16 cellular contexts compared by ENCODE assay signal in the genomic region with DNA sequence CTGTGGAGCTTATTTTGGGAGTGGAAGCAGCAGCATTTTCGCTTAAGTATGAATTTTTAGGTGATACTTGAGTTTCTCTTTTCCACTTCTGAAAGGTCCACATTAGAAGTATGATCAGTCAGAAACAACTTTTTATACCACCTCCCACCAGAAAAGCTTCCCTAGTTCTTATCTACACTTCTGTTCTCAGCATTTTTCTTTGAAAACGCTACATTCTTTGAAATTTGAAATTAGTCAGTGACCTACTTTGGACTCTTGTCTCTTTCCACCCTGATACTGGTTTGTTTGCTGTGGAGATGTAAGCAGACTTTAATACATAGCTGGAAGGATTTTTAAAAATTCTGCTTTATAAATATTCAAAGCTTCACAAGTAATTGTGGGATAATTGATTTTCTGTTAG. TPM values are rescaled to one million over a fixed set of nuclear protein-coding genes. Genes with fewer than 3 reads are reported as not detected.
DNase-seq lines count a peak whose midpoint lies in the region; ATAC-seq and FAIRE-seq lines count a peak whose summit lies in the region.
"Had no signal": no experiment of that assay in that cellular context is flagged by ENCODE, and none has a peak within 500 bp of the region (broad histone marks: within the 10 kb centered on the region; RNA-seq: fewer than 3 reads in every experiment).

No MANE protein-coding gene starts in this region.

- H3K36me3 Mint-ChIP-seq in activated T-cell treated with anti-CD3 and anti-CD28 coated beads, Interleukin-2, amount 50 U/mL, for 4 hours (ENCODE audit: insufficient read depth), result peaks cover 41% of the 10 kb centered on the region
- peaks cover 9% of the 10 kb centered on the region for H3K36me3 Mint-ChIP-seq in T-helper 17 cell (ENCODE audit: low read depth)

- no peak for DNase-seq in activated T-cell treated with anti-CD3 and anti-CD28 coated beads, Interleukin-2, amount 50 U/mL, for 4 hours
- no peak for DNase-seq in activated T-cell treated with anti-CD3 and anti-CD28 coated beads for 4 hours
- DNase-seq in T-helper 17 cell, result no peak
- DNase-seq in frontal cortex (ENCODE audit: low spot score in 2 of 2), result no peak
- DNase-seq in NCI-H2227 treated with DMSO at 0.1 percent for 48 hours (lab: John Stamatoyannopoulos, UW), result no peak
- no peak for DNase-seq in H7
- DNase-seq: activated CD4-positive, alpha-beta T cell treated with anti-CD3 and anti-CD28 coated beads, Interleukin-2, amount 50 U/mL, for 1 hour; left ventricle myocardium superior; NCI-H226; tibial artery had no signal

- H3K4me3 ChIP-seq in ectodermal cell (ENCODE audit: insufficient read depth, low read depth, low read length), result no peak overlapping the region
- H3K4me3 ChIP-seq in skeletal muscle tissue (ENCODE audit: low read length in 3 of 3), result no peak overlapping the region
- H3K4me3 ChIP-seq in H7 (ENCODE audit: insufficient read depth, low read depth, low read length), result no peak overlapping the region
- H3K4me3 ChIP-seq: PC-9, tibial artery had no signal

- H3K27me3 ChIP-seq in ectodermal cell (ENCODE audit: control insufficient read depth, insufficient read depth, low read length, poor library complexity, severe bottlenecking) (no peaks in the 10 kb centered on the region), skeletal muscle tissue (ENCODE audit: control insufficient read depth in 3 of 3, insufficient read depth in 3 of 3, low read length in 3 of 3) (no peaks in the 10 kb centered on the region), H7 (ENCODE audit: control insufficient read depth, insufficient read depth, low read length) (no peaks in the 10 kb centered on the region)
- H3K27me3 ChIP-seq: neutrophil, tibial artery had no signal

- H3K9ac ChIP-seq in skeletal muscle tissue (ENCODE audit: low read depth in 1 of 3, low read length in 3 of 3), result no peak overlapping the region

- H3K4me1 ChIP-seq in ectodermal cell (ENCODE audit: control insufficient read depth, insufficient read depth, low read length), result peaks cover 10% of the 10 kb centered on the region
- H3K4me1 ChIP-seq in skeletal muscle tissue (ENCODE audit: control insufficient read depth in 3 of 3, insufficient read depth in 3 of 3, low read length in 3 of 3), result peaks cover 50 to 67% (median 56%) of the 10 kb centered on the region in 3 donors

- FAIRE-seq in frontal cortex (lab: Jason Lieb, UNC), result no peak

- peak overlapping the region; percentile 57 for H3K4me3 Mint-ChIP-seq in activated T-cell treated with anti-CD3 and anti-CD28 coated beads, Interleukin-2, amount 50 U/mL, for 4 hours
- H3K4me3 Mint-ChIP-seq in T-helper 17 cell, result peak overlapping the region; percentile 87

- no peak for ATAC-seq in activated T-cell treated with anti-CD3 and anti-CD28 coated beads, Interleukin-2, amount 50 U/mL, for 4 hours
- ATAC-seq in T-helper 17 cell, result peak; percentile 41
- ATAC-seq: left ventricle myocardium superior had no signal

- no peaks in the 10 kb centered on the region for H3K9me3 Mint-ChIP-seq in activated T-cell treated with anti-CD3 and anti-CD28 coated beads, Interleukin-2, amount 50 U/mL, for 4 hours

- H3K27ac Mint-ChIP-seq in T-helper 17 cell, result peak overlapping the region; percentile 93

- H3K27me3 Mint-ChIP-seq in activated T-cell treated with anti-CD3 and anti-CD28 coated beads, Interleukin-2, amount 50 U/mL, for 4 hours (ENCODE audit: low read depth), result no peaks in the 10 kb centered on the region
- H3K27me3 Mint-ChIP-seq in T-helper 17 cell, result no peaks in the 10 kb centered on the region

- H3K36me3 ChIP-seq in ectodermal cell (ENCODE audit: control insufficient read depth, insufficient read depth, low read length) (peaks cover 80% of the 10 kb centered on the region), skeletal muscle tissue (ENCODE audit: control insufficient read depth in 3 of 3, insufficient read depth in 3 of 3, low read length in 3 of 3) (peaks cover 53 to 82% (median 74%) of the 10 kb centered on the region in 3 donors), H7 (replicated peaks; ENCODE audit: control insufficient read depth, insufficient read depth, low read length) (peaks cover 51% of the 10 kb centered on the region)

- H3K27ac ChIP-seq in ectodermal cell (ENCODE audit: insufficient read depth, low read depth, low read length, poor library complexity, severe bottlenecking) (peak overlapping the region; percentile 36), skeletal muscle tissue (ENCODE audit: low read depth, low read length) (peak overlapping the region; percentile 8)
- H3K27ac ChIP-seq: PC-9, tibial artery had no signal

- H3K9me3 ChIP-seq in T-helper 17 cell (ENCODE audit: control insufficient read depth, low read length, poor library complexity, severe bottlenecking), result no peaks in the 10 kb centered on the region
- no peaks in the 10 kb centered on the region for H3K9me3 ChIP-seq in ectodermal cell (ENCODE audit: control insufficient read depth, low read length)
- H3K9me3 ChIP-seq in skeletal muscle tissue (ENCODE audit: control insufficient read depth in 3 of 3, low read length in 3 of 3), result no peaks in the 10 kb centered on the region
- H3K9me3 ChIP-seq: neutrophil, tibial artery had no signal

- H3K4me1 Mint-ChIP-seq in activated T-cell treated with anti-CD3 and anti-CD28 coated beads, Interleukin-2, amount 50 U/mL, for 4 hours (ENCODE audit: low read depth), result peaks cover 53% of the 10 kb centered on the region
- peaks cover 41% of the 10 kb centered on the region for H3K4me1 Mint-ChIP-seq in T-helper 17 cell

- WGBS in ectodermal cell, 2 experiments, result 96 to 100% methylated on average over 2 of the region's 2 CpGs

RNA-seq across cellular contexts. Expression of a gene that starts 22.2 kb away (rescaled TPM):
- 1,000 to 10,000 TPM; 1,031 to 1,084 (median 1,084) TPM for total RNA-seq in activated T-cell treated with anti-CD3 and anti-CD28 coated beads, Interleukin-2, amount 50 U/mL, for 4 hours
- total RNA-seq in T-helper 17 cell, result 1,000 to 10,000 TPM; 1,028 to 1,089 TPM
- 1,275 TPM for polyA plus RNA-seq in ectodermal cell (2013, experiment 1 of 4)
- polyA plus RNA-seq in ectodermal cell (2013, experiment 2 of 4), result 1,285 TPM
- 933 TPM for polyA plus RNA-seq in ectodermal cell (2013, experiment 3 of 4)
- polyA plus RNA-seq in ectodermal cell (2013, experiment 4 of 4), result 1,049 TPM
- total RNA-seq in skeletal muscle tissue, result 281 TPM
- 157 TPM for total RNA-seq in frontal cortex
- total RNA-seq in H7 (2014; rRNA removed; shearing (Covaris generic)), result 196 and 207 TPM in 2 replicates

RNA-seq across cellular contexts. Expression of a gene that starts 25.2 kb away (rescaled TPM):
- total RNA-seq in activated T-cell treated with anti-CD3 and anti-CD28 coated beads, Interleukin-2, amount 50 U/mL, for 4 hours, result 1 to 10 TPM; 6.5 to 8.4 (median 7.7) TPM
- total RNA-seq in T-helper 17 cell (10 to 100 TPM; 25.5 to 28.6 TPM), skeletal muscle tissue (4.7 TPM), frontal cortex (34.6 TPM)
- polyA plus RNA-seq in ectodermal cell (2013, experiment 1 of 4), result 37.2 TPM
- polyA plus RNA-seq in ectodermal cell (2013, experiment 2 of 4), result 47.8 TPM
- 30.2 TPM for polyA plus RNA-seq in ectodermal cell (2013, experiment 3 of 4)
- 44.4 TPM for polyA plus RNA-seq in ectodermal cell (2013, experiment 4 of 4)
- 8.0 and 8.7 TPM in 2 replicates for total RNA-seq in H7 (2014; rRNA removed; shearing (Covaris generic))

RNA-seq across cellular contexts. Expression of a gene that starts 27.0 kb away (rescaled TPM):
- 10 to 100 TPM; 62.6 to 71.4 (median 64.3) TPM for total RNA-seq in activated T-cell treated with anti-CD3 and anti-CD28 coated beads, Interleukin-2, amount 50 U/mL, for 4 hours
- 10 to 100 TPM; 28.4 to 29.3 TPM for total RNA-seq in T-helper 17 cell
- polyA plus RNA-seq in ectodermal cell (2013, experiment 1 of 4), result 69.3 TPM
- 75.1 TPM for polyA plus RNA-seq in ectodermal cell (2013, experiment 2 of 4)
- 57.8 TPM for polyA plus RNA-seq in ectodermal cell (2013, experiment 3 of 4)
- polyA plus RNA-seq in ectodermal cell (2013, experiment 4 of 4), result 67.6 TPM
- total RNA-seq in skeletal muscle tissue, result 29.7 TPM
- total RNA-seq in frontal cortex, result 26.9 TPM
- total RNA-seq in H7 (2014; rRNA removed; shearing (Covaris generic)), result 76.4 and 80.5 TPM in 2 replicates

RNA-seq across cellular contexts. Expression of a gene that starts 32.5 kb away (rescaled TPM):
- 100 to 1,000 TPM; 269 to 284 (median 284) TPM for total RNA-seq in activated T-cell treated with anti-CD3 and anti-CD28 coated beads, Interleukin-2, amount 50 U/mL, for 4 hours
- total RNA-seq in T-helper 17 cell (100 to 1,000 TPM; 168 to 188 TPM), skeletal muscle tissue (15.7 TPM), frontal cortex (4.9 TPM)
- polyA plus RNA-seq in ectodermal cell (2013, experiment 1 of 4), result 92.2 TPM
- 99.3 TPM for polyA plus RNA-seq in ectodermal cell (2013, experiment 2 of 4)
- polyA plus RNA-seq in ectodermal cell (2013, experiment 3 of 4), result 75.8 TPM
- polyA plus RNA-seq in ectodermal cell (2013, experiment 4 of 4), result 91.5 TPM
- 87.1 and 130 TPM in 2 replicates for total RNA-seq in H7 (2014; rRNA removed; shearing (Covaris generic))

RNA-seq across cellular contexts. Expression of a gene that starts 33.2 kb away (rescaled TPM):
- total RNA-seq in activated T-cell treated with anti-CD3 and anti-CD28 coated beads, Interleukin-2, amount 50 U/mL, for 4 hours, result not detected
- total RNA-seq in T-helper 17 cell (not detected), skeletal muscle tissue (not detected), frontal cortex (not detected)
- polyA plus RNA-seq in ectodermal cell (2013, experiment 1 of 4), result not detected
- not detected for polyA plus RNA-seq in ectodermal cell (2013, experiment 2 of 4)
- polyA plus RNA-seq in ectodermal cell (2013, experiment 3 of 4), result 0.91 TPM
- not detected for polyA plus RNA-seq in ectodermal cell (2013, experiment 4 of 4)
- not detected in 2 replicates for total RNA-seq in H7 (2014; rRNA removed; shearing (Covaris generic))
- total RNA-seq: HT1080; left ventricle myocardium superior; PC-9; T-helper 1 cell treated with Interleukin-12 subunit alpha and Interleukin-12 subunit beta and Interleukin-4 antibody, amounts not matched to agents 30 ng/mL and 1 ng/mL, for 36 hours had no signal
